11 cellular contexts compared by ENCODE assay signal in genomic region chr11:60838132-60838531, GRCh38.
A peak's percentile ranks its signal among the peaks of the same experiment; 100 is the strongest.
DNase-seq lines count a peak whose midpoint lies in the region; ATAC-seq and TF ChIP-seq lines count a peak whose summit lies in the region.
"Had no signal": no experiment of that assay in that cellular context is flagged by ENCODE, and none has a peak within 500 bp of the region (broad histone marks: within the 10 kb centered on the region; RNA-seq: fewer than 3 reads in every experiment).

No MANE protein-coding gene starts in this region.

- no peak for ATAC-seq in HG03025 (IDR thresholded peaks at IDR 0.05; ENCODE audit: low FRiP score, unreplicated experiment)
- ATAC-seq: esophagus mucosa had no signal

- no peak overlapping the region for H3K4me3 ChIP-seq in WI38 (ENCODE audit: low read depth, low read length)
- H3K4me3 ChIP-seq in foreskin fibroblast (ENCODE audit: low read depth in 1 of 2, low read length in 2 of 2), result no peak overlapping the region
- H3K4me3 ChIP-seq: smooth muscle cell had no signal

- peak; percentile 38 for DNase-seq in EH (ENCODE audit: low read depth)
- DNase-seq in HCEC 1CT, result peak; percentile 22
- no peak for DNase-seq in foreskin fibroblast
- no peak for DNase-seq in activated gamma-delta T cell (lab: John Stamatoyannopoulos, UW)
- DNase-seq in GF-D8 (lab: John Stamatoyannopoulos, UW), result no peak
- DNase-seq in NCI-H187 (lab: John Stamatoyannopoulos, UW), result no peak
- DNase-seq: activated gamma-delta T cell treated with Interleukin-2 at 50 U/mL for 16 hours had no signal

- TF ChIP-seq CTCF in WI38 (IDR thresholded peaks at IDR 0.05; ENCODE audit: low read depth, low read length), result peak; percentile 40
- peak; percentile 20 for TF ChIP-seq CTCF in foreskin fibroblast (IDR thresholded peaks at IDR 0.05; ENCODE audit: low read depth, low read length)

Comparison
In these comparisons a context has a peak if more than half of its experiments do, and no peak if none do; other contexts are left out.
1. DNase-seq: peak in EH (single experiment) and HCEC 1CT (single experiment); none in foreskin fibroblast (0 of 2), activated gamma-delta T cell (single experiment), GF-D8 (single experiment) and NCI-H187 (0 of 2).